ENCODE assay signal across 8 cellular contexts in genomic region chr5:114153392-114153791, GRCh38.
"Had no signal": no experiment of that assay in that cellular context is flagged by ENCODE, and none has a peak within 500 bp of the region (broad histone marks: within the 10 kb centered on the region; RNA-seq: fewer than 3 reads in every experiment).

No MANE protein-coding gene starts in this region.

- H3K27ac ChIP-seq: GM23248 had no signal

- H3K9me3 ChIP-seq: HAP-1 had no signal

- H3K36me3 ChIP-seq: HAP-1 had no signal

- DNase-seq: GM23248, GOT3, H7, KG1 had no signal

- H3K4me1 ChIP-seq: HAP-1 had no signal

- H3K4me3 ChIP-seq: GM23248, HAP-1, K562 had no signal

- FAIRE-seq: HTR-8/SVneo, K562 had no signal

- ATAC-seq: HCT116, K562 had no signal
